Comparison of ENCODE assay signal across 1 cellular context in the genomic region with DNA sequence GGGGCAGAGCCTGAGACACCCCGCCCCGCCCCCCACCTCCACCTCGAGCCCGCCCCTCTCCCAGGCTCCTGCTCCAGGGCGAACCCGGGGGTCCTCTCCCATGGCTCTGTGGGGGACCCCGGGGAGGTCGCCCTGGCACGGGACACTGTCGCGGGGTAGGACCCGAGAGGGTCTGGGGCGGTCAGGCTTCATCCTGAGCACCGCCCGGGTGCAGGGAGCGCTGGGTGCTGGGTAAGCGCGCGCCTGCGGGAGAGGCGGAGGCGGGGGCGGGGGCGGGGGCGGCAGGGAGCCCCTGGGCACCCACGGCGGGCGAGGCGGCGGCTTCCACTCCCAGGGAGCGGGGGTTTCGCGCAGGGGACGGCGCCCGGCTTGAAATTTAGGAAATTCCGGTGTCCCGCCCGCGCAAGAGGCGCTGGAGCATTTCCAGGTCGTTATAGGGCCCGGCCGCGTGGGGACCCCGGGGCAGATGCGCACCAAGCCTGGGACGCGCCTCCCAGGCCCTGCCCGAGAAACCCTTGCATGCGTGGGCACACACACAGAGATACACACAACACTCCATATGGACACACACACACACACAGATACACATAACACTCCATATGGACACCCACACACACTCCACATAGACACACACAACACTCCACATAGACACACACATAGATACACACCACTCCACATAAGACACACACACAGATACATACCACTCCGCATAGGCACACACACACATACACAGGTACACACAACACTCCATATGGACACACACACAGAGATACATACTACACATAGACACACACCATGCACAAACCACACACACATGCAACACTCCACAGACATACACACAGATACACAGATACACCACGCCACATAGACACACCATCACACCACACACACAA.
TF ChIP-seq lines count a peak whose summit lies in the region.

No MANE protein-coding gene starts in this region.

TF ChIP-seq in IMR-90, 13 proteins besides CTCF, POLR2A, EP300 and RAD21:
- TF ChIP-seq MAZ (IDR thresholded peaks at IDR 0.05; ENCODE audit: borderline replicate concordance, low read depth, low read length): no peak
- TF ChIP-seq RFX5 (IDR thresholded peaks at IDR 0.05; ENCODE audit: low read depth, low read length): no peak
- no peak for TF ChIP-seq SMC3 (IDR thresholded peaks at IDR 0.05; ENCODE audit: low read depth, low read length)
- no peak for TF ChIP-seq FOS (IDR thresholded peaks at IDR 0.05; ENCODE audit: low read depth, low read length)
- no peak for TF ChIP-seq MXI1 (IDR thresholded peaks at IDR 0.05; ENCODE audit: borderline replicate concordance, low read depth, low read length)
- TF ChIP-seq, protein P1, sequence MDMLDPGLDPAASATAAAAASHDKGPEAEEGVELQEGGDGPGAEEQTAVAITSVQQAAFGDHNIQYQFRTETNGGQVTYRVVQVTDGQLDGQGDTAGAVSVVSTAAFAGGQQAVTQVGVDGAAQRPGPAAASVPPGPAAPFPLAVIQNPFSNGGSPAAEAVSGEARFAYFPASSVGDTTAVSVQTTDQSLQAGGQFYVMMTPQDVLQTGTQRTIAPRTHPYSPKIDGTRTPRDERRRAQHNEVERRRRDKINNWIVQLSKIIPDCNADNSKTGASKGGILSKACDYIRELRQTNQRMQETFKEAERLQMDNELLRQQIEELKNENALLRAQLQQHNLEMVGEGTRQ (IDR thresholded peaks at IDR 0.05; ENCODE audit: low read depth, low read length): no peak
